1 cellular context compared by ENCODE assay signal in the genomic region with DNA sequence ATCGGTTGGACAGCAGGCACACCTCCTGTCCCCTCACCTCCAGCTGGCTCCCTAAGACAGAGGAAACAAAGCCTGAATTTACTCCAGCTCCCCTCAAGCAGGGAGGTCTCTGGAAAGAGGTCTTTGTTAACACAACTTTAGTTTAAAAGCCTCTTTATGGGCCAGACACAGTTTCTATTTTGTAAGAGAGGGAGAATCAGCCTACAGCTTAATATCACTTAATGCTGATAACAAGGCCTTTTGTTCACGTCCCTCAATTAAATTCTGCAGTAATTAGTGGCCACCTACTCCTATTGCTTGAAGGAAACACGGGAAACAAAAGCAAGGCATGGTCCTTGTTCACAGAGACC.
TF ChIP-seq lines count a peak whose summit lies in the region.

No MANE protein-coding gene starts in this region.

TF ChIP-seq in GM23338, 12 proteins besides CTCF, POLR2A, EP300 and RAD21 (continued from another document):
- TF ChIP-seq, protein P1, sequence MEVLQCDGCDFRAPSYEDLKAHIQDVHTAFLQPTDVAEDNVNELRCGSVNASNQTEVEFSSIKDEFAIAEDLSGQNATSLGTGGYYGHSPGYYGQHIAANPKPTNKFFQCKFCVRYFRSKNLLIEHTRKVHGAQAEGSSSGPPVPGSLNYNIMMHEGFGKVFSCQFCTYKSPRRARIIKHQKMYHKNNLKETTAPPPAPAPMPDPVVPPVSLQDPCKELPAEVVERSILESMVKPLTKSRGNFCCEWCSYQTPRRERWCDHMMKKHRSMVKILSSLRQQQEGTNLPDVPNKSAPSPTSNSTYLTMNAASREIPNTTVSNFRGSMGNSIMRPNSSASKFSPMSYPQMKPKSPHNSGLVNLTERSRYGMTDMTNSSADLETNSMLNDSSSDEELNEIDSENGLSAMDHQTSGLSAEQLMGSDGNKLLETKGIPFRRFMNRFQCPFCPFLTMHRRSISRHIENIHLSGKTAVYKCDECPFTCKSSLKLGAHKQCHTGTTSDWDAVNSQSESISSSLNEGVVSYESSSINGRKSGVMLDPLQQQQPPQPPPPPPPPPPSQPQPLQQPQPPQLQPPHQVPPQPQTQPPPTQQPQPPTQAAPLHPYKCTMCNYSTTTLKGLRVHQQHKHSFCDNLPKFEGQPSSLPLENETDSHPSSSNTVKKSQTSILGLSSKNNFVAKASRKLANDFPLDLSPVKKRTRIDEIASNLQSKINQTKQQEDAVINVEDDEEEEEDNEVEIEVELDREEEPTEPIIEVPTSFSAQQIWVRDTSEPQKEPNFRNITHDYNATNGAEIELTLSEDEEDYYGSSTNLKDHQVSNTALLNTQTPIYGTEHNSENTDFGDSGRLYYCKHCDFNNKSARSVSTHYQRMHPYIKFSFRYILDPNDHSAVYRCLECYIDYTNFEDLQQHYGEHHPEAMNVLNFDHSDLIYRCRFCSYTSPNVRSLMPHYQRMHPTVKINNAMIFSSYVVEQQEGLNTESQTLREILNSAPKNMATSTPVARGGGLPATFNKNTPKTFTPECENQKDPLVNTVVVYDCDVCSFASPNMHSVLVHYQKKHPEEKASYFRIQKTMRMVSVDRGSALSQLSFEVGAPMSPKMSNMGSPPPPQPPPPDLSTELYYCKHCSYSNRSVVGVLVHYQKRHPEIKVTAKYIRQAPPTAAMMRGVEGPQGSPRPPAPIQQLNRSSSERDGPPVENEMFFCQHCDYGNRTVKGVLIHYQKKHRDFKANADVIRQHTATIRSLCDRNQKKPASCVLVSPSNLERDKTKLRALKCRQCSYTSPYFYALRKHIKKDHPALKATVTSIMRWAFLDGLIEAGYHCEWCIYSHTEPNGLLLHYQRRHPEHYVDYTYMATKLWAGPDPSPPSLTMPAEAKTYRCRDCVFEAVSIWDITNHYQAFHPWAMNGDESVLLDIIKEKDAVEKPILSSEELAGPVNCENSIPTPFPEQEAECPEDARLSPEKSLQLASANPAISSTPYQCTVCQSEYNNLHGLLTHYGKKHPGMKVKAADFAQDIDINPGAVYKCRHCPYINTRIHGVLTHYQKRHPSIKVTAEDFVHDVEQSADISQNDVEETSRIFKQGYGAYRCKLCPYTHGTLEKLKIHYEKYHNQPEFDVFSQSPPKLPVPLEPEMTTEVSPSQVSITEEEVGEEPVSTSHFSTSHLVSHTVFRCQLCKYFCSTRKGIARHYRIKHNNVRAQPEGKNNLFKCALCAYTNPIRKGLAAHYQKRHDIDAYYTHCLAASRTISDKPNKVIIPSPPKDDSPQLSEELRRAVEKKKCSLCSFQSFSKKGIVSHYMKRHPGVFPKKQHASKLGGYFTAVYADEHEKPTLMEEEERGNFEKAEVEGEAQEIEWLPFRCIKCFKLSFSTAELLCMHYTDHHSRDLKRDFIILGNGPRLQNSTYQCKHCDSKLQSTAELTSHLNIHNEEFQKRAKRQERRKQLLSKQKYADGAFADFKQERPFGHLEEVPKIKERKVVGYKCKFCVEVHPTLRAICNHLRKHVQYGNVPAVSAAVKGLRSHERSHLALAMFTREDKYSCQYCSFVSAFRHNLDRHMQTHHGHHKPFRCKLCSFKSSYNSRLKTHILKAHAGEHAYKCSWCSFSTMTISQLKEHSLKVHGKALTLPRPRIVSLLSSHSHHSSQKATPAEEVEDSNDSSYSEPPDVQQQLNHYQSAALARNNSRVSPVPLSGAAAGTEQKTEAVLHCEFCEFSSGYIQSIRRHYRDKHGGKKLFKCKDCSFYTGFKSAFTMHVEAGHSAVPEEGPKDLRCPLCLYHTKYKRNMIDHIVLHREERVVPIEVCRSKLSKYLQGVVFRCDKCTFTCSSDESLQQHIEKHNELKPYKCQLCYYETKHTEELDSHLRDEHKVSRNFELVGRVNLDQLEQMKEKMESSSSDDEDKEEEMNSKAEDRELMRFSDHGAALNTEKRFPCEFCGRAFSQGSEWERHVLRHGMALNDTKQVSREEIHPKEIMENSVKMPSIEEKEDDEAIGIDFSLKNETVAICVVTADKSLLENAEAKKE (CRISPR knock-in tag; IDR thresholded peaks at IDR 0.05), result no peak
- TF ChIP-seq ZNF114 (CRISPR knock-in tag; IDR thresholded peaks at IDR 0.05), result no peak
- TF ChIP-seq STAT1 (IDR thresholded peaks at IDR 0.05; ENCODE audit: unreplicated experiment), result no peak
- no peak for TF ChIP-seq EZH2phosphoT487 (IDR thresholded peaks at IDR 0.05; ENCODE audit: unreplicated experiment)
- no peak for TF ChIP-seq CREB1 (CRISPR knock-in tag; IDR thresholded peaks at IDR 0.05; ENCODE audit: low read depth)
- TF ChIP-seq, protein P2, sequence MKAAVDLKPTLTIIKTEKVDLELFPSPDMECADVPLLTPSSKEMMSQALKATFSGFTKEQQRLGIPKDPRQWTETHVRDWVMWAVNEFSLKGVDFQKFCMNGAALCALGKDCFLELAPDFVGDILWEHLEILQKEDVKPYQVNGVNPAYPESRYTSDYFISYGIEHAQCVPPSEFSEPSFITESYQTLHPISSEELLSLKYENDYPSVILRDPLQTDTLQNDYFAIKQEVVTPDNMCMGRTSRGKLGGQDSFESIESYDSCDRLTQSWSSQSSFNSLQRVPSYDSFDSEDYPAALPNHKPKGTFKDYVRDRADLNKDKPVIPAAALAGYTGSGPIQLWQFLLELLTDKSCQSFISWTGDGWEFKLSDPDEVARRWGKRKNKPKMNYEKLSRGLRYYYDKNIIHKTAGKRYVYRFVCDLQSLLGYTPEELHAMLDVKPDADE (IDR thresholded peaks at IDR 0.05), result no peak
- TF ChIP-seq, protein P3, sequence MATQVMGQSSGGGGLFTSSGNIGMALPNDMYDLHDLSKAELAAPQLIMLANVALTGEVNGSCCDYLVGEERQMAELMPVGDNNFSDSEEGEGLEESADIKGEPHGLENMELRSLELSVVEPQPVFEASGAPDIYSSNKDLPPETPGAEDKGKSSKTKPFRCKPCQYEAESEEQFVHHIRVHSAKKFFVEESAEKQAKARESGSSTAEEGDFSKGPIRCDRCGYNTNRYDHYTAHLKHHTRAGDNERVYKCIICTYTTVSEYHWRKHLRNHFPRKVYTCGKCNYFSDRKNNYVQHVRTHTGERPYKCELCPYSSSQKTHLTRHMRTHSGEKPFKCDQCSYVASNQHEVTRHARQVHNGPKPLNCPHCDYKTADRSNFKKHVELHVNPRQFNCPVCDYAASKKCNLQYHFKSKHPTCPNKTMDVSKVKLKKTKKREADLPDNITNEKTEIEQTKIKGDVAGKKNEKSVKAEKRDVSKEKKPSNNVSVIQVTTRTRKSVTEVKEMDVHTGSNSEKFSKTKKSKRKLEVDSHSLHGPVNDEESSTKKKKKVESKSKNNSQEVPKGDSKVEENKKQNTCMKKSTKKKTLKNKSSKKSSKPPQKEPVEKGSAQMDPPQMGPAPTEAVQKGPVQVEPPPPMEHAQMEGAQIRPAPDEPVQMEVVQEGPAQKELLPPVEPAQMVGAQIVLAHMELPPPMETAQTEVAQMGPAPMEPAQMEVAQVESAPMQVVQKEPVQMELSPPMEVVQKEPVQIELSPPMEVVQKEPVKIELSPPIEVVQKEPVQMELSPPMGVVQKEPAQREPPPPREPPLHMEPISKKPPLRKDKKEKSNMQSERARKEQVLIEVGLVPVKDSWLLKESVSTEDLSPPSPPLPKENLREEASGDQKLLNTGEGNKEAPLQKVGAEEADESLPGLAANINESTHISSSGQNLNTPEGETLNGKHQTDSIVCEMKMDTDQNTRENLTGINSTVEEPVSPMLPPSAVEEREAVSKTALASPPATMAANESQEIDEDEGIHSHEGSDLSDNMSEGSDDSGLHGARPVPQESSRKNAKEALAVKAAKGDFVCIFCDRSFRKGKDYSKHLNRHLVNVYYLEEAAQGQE (IDR thresholded peaks at IDR 0.05; ENCODE audit: unreplicated experiment), result no peak
- TF ChIP-seq POLR2AphosphoS5 (IDR thresholded peaks at IDR 0.05; ENCODE audit: low read depth), result no peak
- TF ChIP-seq ZNF331 (CRISPR knock-in tag; IDR thresholded peaks at IDR 0.05; ENCODE audit: low read depth), result no peak
